In the genomic region with DNA sequence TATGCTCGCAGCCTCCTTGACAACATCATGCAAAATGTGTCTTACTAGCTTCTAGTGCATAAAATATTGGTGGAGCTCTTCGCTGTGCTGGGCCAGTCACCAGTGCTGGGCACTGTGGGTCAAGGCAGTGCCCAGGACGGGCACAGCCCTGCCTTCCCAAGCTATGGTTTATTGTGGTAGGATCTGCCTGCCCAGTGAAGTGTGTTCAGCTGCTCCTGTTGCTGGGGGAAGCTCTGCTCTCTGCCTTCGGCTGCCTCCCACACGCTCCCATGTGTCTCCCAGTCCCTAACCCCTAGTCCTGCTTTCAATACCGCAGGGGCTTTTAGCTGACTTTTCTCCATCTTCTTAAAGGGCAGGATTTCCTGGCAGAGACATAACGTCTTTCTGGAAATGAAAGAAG, we compare ENCODE assay signal across 11 cellular contexts. TPM values are rescaled to one million over a fixed set of nuclear protein-coding genes. Genes with fewer than 3 reads are reported as not detected.
A peak's percentile ranks its signal among the peaks of the same experiment; 100 is the strongest.
DNase-seq lines count a peak whose midpoint lies in the region; ATAC-seq and TF ChIP-seq lines count a peak whose summit lies in the region.
"Had no signal": no experiment of that assay in that cellular context is flagged by ENCODE, and none has a peak within 500 bp of the region (broad histone marks: within the 10 kb centered on the region; RNA-seq: fewer than 3 reads in every experiment).

No MANE protein-coding gene starts in this region.

- intact Hi-C loops in left cardiac atrium (cut with DNase I) (no loop called here), psoas muscle (cut with DNase I) (no loop called here)

- no peak for DNase-seq in H9
- DNase-seq in NCI-H510A treated with DMSO at 0.1 percent for 48 hours (lab: John Stamatoyannopoulos, UW) = peak; percentile 78
- no peak for DNase-seq in left cardiac atrium
- DNase-seq in psoas muscle = peak in 1 of 2 donors; percentile 35
- no peak for DNase-seq in activated CD4-positive, alpha-beta memory T cell treated with anti-CD3 and anti-CD28 coated beads, Interleukin-2, amount 10 ng/mL, durations not matched to agents 7 days and 5 days
- DNase-seq in DMS114 treated with DMSO at 0.1 percent for 48 hours (lab: John Stamatoyannopoulos, UW; ENCODE audit: unreplicated experiment) = no peak
- DNase-seq in progenitor cell of endocrine pancreas (ENCODE audit: low spot score, unreplicated experiment) = no peak
- no peak for DNase-seq in neuronal stem cell (ENCODE audit: low spot score)
- DNase-seq: activated CD4-positive, CD25-positive, alpha-beta regulatory T cell; mesendoderm had no signal

- H3K27me3 ChIP-seq in H9 (ENCODE audit: insufficient read depth, low read length) = no peaks in the 10 kb centered on the region
- H3K27me3 ChIP-seq in psoas muscle (ENCODE audit: insufficient read depth in 3 of 3, low read length in 2 of 3) = no peaks in the 10 kb centered on the region
- H3K27me3 ChIP-seq in neuronal stem cell (ENCODE audit: control insufficient read depth in 3 of 3, insufficient read depth in 3 of 3, low read depth in 1 of 3, low read length in 3 of 3) = no peaks in the 10 kb centered on the region
- H3K27me3 ChIP-seq: SJSA1 had no signal

- H2AK5ac ChIP-seq in H9 (ENCODE audit: insufficient read length, low read length) = no peak overlapping the region
- no peak overlapping the region for H2AK5ac ChIP-seq in neuronal stem cell (ENCODE audit: low read depth, low read length)

- H3K36me3 ChIP-seq in psoas muscle (ENCODE audit: insufficient read depth in 1 of 2, low read depth in 1 of 2) = peaks cover 0 to 25% of the 10 kb centered on the region in 2 donors
- peaks cover 0 to 6% of the 10 kb centered on the region in 2 donors for H3K36me3 ChIP-seq in neuronal stem cell (replicated peaks in 1 of 2; ENCODE audit: control insufficient read depth in 2 of 2, insufficient read depth in 2 of 2, low read length in 2 of 2)

- no peak for TF ChIP-seq CTCF in H9 (conservative IDR thresholded peaks at IDR 0.05)
- TF ChIP-seq CTCF in psoas muscle (IDR thresholded peaks at IDR 0.05) = no peak
- no peak for TF ChIP-seq CTCF in progenitor cell of endocrine pancreas (IDR thresholded peaks at IDR 0.05; ENCODE audit: unreplicated experiment)

- no peaks in the 10 kb centered on the region for H3K23me2 ChIP-seq in H9 (ENCODE audit: insufficient read length, low read depth, low read length, poor library complexity, severe bottlenecking)

- no peaks in the 10 kb centered on the region for H3K9me3 ChIP-seq in H9 (ENCODE audit: control insufficient read depth, low read depth, low read length)
- H3K9me3 ChIP-seq in psoas muscle = no peaks in the 10 kb centered on the region
- H3K9me3 ChIP-seq in neuronal stem cell (replicated peaks in 1 of 2; ENCODE audit: control insufficient read depth in 2 of 2, insufficient read depth in 1 of 2, low read depth in 1 of 2, low read length in 2 of 2) = no peaks in the 10 kb centered on the region
- H3K9me3 ChIP-seq: SJSA1 had no signal

- H3K9me3 Mint-ChIP-seq in H9 = no peaks in the 10 kb centered on the region
- no peaks in the 10 kb centered on the region for H3K9me3 Mint-ChIP-seq in activated CD4-positive, alpha-beta memory T cell treated with anti-CD3 and anti-CD28 coated beads, Interleukin-2, amount 10 ng/mL, durations not matched to agents 7 days and 5 days
- no peaks in the 10 kb centered on the region for H3K9me3 Mint-ChIP-seq in progenitor cell of endocrine pancreas (ENCODE audit: low read depth)

- H2BK12ac ChIP-seq in H9 (ENCODE audit: insufficient read length, low read depth, low read length) = no peak overlapping the region
- H2BK12ac ChIP-seq in neuronal stem cell (ENCODE audit: low read length) = no peak overlapping the region

- H3K4me3 Mint-ChIP-seq in H9 (no peak overlapping the region), progenitor cell of endocrine pancreas (ENCODE audit: low read depth) (no peak overlapping the region)
- no peak overlapping the region for H3K4me3 Mint-ChIP-seq in activated CD4-positive, alpha-beta memory T cell treated with anti-CD3 and anti-CD28 coated beads, Interleukin-2, amount 10 ng/mL, durations not matched to agents 7 days and 5 days

- H2BK120ac ChIP-seq in H9 (ENCODE audit: low read depth, low read length, poor library complexity, severe bottlenecking) (no peak overlapping the region), neuronal stem cell (ENCODE audit: low read depth, low read length) (no peak overlapping the region)

- H3K23ac ChIP-seq in H9 (ENCODE audit: insufficient read length, low read depth, low read length) = no peak overlapping the region
- no peak overlapping the region for H3K23ac ChIP-seq in neuronal stem cell (ENCODE audit: low read depth, low read length, poor library complexity)

- H3K4me2 ChIP-seq in H9 (ENCODE audit: insufficient read depth, insufficient read length, low read length) (no peak overlapping the region), neuronal stem cell (ENCODE audit: insufficient read depth, low read length, poor library complexity, severe bottlenecking) (no peak overlapping the region)

- CTCF ChIA-PET in activated CD4-positive, alpha-beta memory T cell treated with anti-CD3 and anti-CD28 coated beads, Interleukin-2, amount 10 ng/mL, durations not matched to agents 7 days and 5 days (lab: Charles Lee) = no interaction called here

- peaks cover 0 to 8% (median 0%) of the 10 kb centered on the region in 3 experiments; a peak in 2 of 7 replicates for H3K36me3 Mint-ChIP-seq in H9 (ENCODE audit: insufficient read depth in 1 of 3, low read depth in 3 of 3)
- H3K36me3 Mint-ChIP-seq in activated CD4-positive, alpha-beta memory T cell treated with anti-CD3 and anti-CD28 coated beads, Interleukin-2, amount 10 ng/mL, durations not matched to agents 7 days and 5 days (ENCODE audit: low read depth) = no peaks in the 10 kb centered on the region
- peaks cover 8% of the 10 kb centered on the region for H3K36me3 Mint-ChIP-seq in progenitor cell of endocrine pancreas (ENCODE audit: insufficient read depth)

- H4K20me1 ChIP-seq in H9 (ENCODE audit: control insufficient read depth, insufficient read depth, insufficient read length) = no peaks in the 10 kb centered on the region

- H4K5ac ChIP-seq in H9 (ENCODE audit: insufficient read length, low read depth, low read length) = no peak overlapping the region

- H3K4me1 Mint-ChIP-seq in H9 = peaks cover 32 to 40% of the 10 kb centered on the region in 2 experiments
- H3K4me1 Mint-ChIP-seq in activated CD4-positive, alpha-beta memory T cell treated with anti-CD3 and anti-CD28 coated beads, Interleukin-2, amount 10 ng/mL, durations not matched to agents 7 days and 5 days = no peaks in the 10 kb centered on the region
- H3K4me1 Mint-ChIP-seq in progenitor cell of endocrine pancreas (ENCODE audit: low read depth) = peaks cover 29% of the 10 kb centered on the region

- H3K14ac ChIP-seq in H9 (ENCODE audit: insufficient read depth, low read length) (no peak overlapping the region), neuronal stem cell (ENCODE audit: low read length) (no peak overlapping the region)

- H3K4me1 ChIP-seq in H9 (ENCODE audit: insufficient read depth, low read length) (no peaks in the 10 kb centered on the region), psoas muscle (peaks cover 42% of the 10 kb centered on the region), neuronal stem cell (ENCODE audit: control insufficient read depth in 2 of 2, insufficient read depth in 1 of 2, low read depth in 1 of 2, low read length in 2 of 2) (peaks cover 3 to 10% of the 10 kb centered on the region in 2 donors)

- H2BK15ac ChIP-seq in H9 (ENCODE audit: low read depth, low read length) (no peak overlapping the region), neuronal stem cell (ENCODE audit: low read length) (no peak overlapping the region)

- no peak overlapping the region for H3T11ph ChIP-seq in H9 (ENCODE audit: low read length)

- H3K27ac ChIP-seq in H9 (ENCODE audit: insufficient read length, low read depth, low read length) (no peak overlapping the region), psoas muscle (peak overlapping the region; percentile 36), neuronal stem cell (replicated peaks; ENCODE audit: low read length) (no peak overlapping the region)
- H3K27ac ChIP-seq: SJSA1 had no signal

- WGBS in H9 (ENCODE audit: extremely low coverage, insufficient read length, low lambda C conversion rate) = no CpG with 5 or more reads among the region's 7 CpGs
- 68 to 73% (median 70%) methylated on average over 7 of the region's 7 CpGs for WGBS in psoas muscle, 3 donors
- WGBS in neuronal stem cell (ENCODE audit: extremely low coverage in 2 of 2, insufficient read length in 2 of 2, insufficient replicate concordance in 1 of 2), 2 donors = no CpG with 5 or more reads among the region's 7 CpGs

- H2BK5ac ChIP-seq in H9 (ENCODE audit: insufficient read length, low read length) (no peak overlapping the region), neuronal stem cell (ENCODE audit: low read length) (no peak overlapping the region)

- peak overlapping the region in 2 of 3 experiments; percentile 48 to 85; a peak in 4 of 7 replicates for H3K27ac Mint-ChIP-seq in H9
- H3K27ac Mint-ChIP-seq in activated CD4-positive, alpha-beta memory T cell treated with anti-CD3 and anti-CD28 coated beads, Interleukin-2, amount 10 ng/mL, durations not matched to agents 7 days and 5 days = no peak overlapping the region
- H3K27ac Mint-ChIP-seq in progenitor cell of endocrine pancreas = no peak overlapping the region

- H3K4ac ChIP-seq in H9 (ENCODE audit: low read depth, low read length) (no peak overlapping the region), neuronal stem cell (ENCODE audit: low read length) (no peak overlapping the region)

- H3K79me2 ChIP-seq in H9 (ENCODE audit: insufficient read depth, low read length) = no peaks in the 10 kb centered on the region

- no peak overlapping the region for H3K18ac ChIP-seq in H9 (ENCODE audit: insufficient read length, low read depth, low read length)
- no peak overlapping the region for H3K18ac ChIP-seq in neuronal stem cell (ENCODE audit: low read length)

- H4K8ac ChIP-seq in H9 (replicated peaks; ENCODE audit: insufficient read length, low read depth, low read length) (no peak overlapping the region), neuronal stem cell (ENCODE audit: low read depth, low read length) (no peak overlapping the region)

- peak; percentile 37 to 68 for ATAC-seq in left cardiac atrium
- ATAC-seq in psoas muscle = peak in 1 of 4 donors; percentile 10

- no peak overlapping the region for H3K9ac ChIP-seq in H9 (ENCODE audit: extremely low read depth, insufficient read length, low read length)
- no peak overlapping the region for H3K9ac ChIP-seq in neuronal stem cell (ENCODE audit: low read depth, low read length, poor library complexity)

- H3K27me3 Mint-ChIP-seq in H9 (ENCODE audit: low read depth) (no peaks in the 10 kb centered on the region), progenitor cell of endocrine pancreas (no peaks in the 10 kb centered on the region)
- peaks cover under 1% of the 10 kb centered on the region for H3K27me3 Mint-ChIP-seq in activated CD4-positive, alpha-beta memory T cell treated with anti-CD3 and anti-CD28 coated beads, Interleukin-2, amount 10 ng/mL, durations not matched to agents 7 days and 5 days

- H2BK20ac ChIP-seq in H9 (ENCODE audit: low read depth, low read length, poor library complexity, severe bottlenecking) = no peak overlapping the region

- H3K4me3 ChIP-seq in psoas muscle = no peak overlapping the region
- no peak overlapping the region for H3K4me3 ChIP-seq in neuronal stem cell (ENCODE audit: low read length in 2 of 2)
- H3K4me3 ChIP-seq: SJSA1 had no signal

- no peak overlapping the region for H4K91ac ChIP-seq in H9 (ENCODE audit: insufficient read length, low read depth, low read length)
- H4K91ac ChIP-seq in neuronal stem cell (ENCODE audit: low read depth, low read length, poor library complexity) = no peak overlapping the region

- H2AFZ ChIP-seq in H9 (ENCODE audit: low read length) (no peak overlapping the region), neuronal stem cell (ENCODE audit: low read length) (no peak overlapping the region)

- no peak overlapping the region for H3K56ac ChIP-seq in H9 (ENCODE audit: insufficient read length, low read depth, low read length)

- H3K79me1 ChIP-seq in H9 (ENCODE audit: insufficient read depth, low read depth, low read length, poor library complexity, severe bottlenecking) (no peaks in the 10 kb centered on the region), neuronal stem cell (ENCODE audit: low read depth, low read length) (peaks cover 2% of the 10 kb centered on the region)

- POLR2A ChIA-PET in activated CD4-positive, alpha-beta memory T cell treated with anti-CD3 and anti-CD28 coated beads, Interleukin-2, amount 10 ng/mL, durations not matched to agents 7 days and 5 days (lab: Charles Lee) = interaction anchor here (1.3 kb wide), 1 partner anchor 56 kb away, joined by 6 read pairs; the partner anchor contains the start of gene TMEM63A

RNA-seq across cellular contexts. Expression of gene EPHX1, which starts 15.7 kb away (rescaled TPM):
- total RNA-seq in H9 (2021) (40.6 and 41.0 TPM in 2 replicates), left cardiac atrium (100 to 1,000 TPM in 1 of 2 donors, 10 to 100 TPM in 1; 59.6 to 126 TPM), psoas muscle (100 to 1,000 TPM in 2 of 4 donors, 10 to 100 TPM in 2; 65.8 to 209 (median 98.1) TPM), progenitor cell of endocrine pancreas (41.2 and 41.5 TPM in 2 replicates)
- polyA plus RNA-seq in psoas muscle = 100 to 1,000 TPM in 1 of 3 donors, 10 to 100 TPM in 2; 19.4 to 118 (median 60.4) TPM
- 1 to 10 TPM in 1 of 2 experiments, under 1 TPM in 1; 0.93 to 1.0 TPM for total RNA-seq in activated CD4-positive, alpha-beta memory T cell treated with anti-CD3 and anti-CD28 coated beads, Interleukin-2, amount 10 ng/mL, durations not matched to agents 7 days and 5 days
- polyA plus RNA-seq in neuronal stem cell (2013, experiment 1 of 2) = 9.9 TPM
- polyA plus RNA-seq in neuronal stem cell (2013, experiment 2 of 2) = 9.9 TPM

RNA-seq across cellular contexts. Expression of gene SRP9, which starts 48.0 kb away (rescaled TPM):
- 396 and 403 TPM in 2 replicates for total RNA-seq in H9 (2021)
- total RNA-seq in left cardiac atrium = 100 to 1,000 TPM; 189 to 200 TPM
- 100 to 1,000 TPM; 137 to 199 (median 154) TPM for total RNA-seq in psoas muscle
- 100 to 1,000 TPM; 137 to 216 (median 143) TPM for polyA plus RNA-seq in psoas muscle
- 100 to 1,000 TPM; 246 to 253 TPM for total RNA-seq in activated CD4-positive, alpha-beta memory T cell treated with anti-CD3 and anti-CD28 coated beads, Interleukin-2, amount 10 ng/mL, durations not matched to agents 7 days and 5 days
- 406 and 423 TPM in 2 replicates for total RNA-seq in progenitor cell of endocrine pancreas
- polyA plus RNA-seq in neuronal stem cell (2013, experiment 1 of 2) = 466 TPM
- polyA plus RNA-seq in neuronal stem cell (2013, experiment 2 of 2) = 474 TPM

RNA-seq across cellular contexts. Expression of gene TMEM63A, which starts 56.6 kb away (rescaled TPM):
- total RNA-seq in H9 (2021) = 75.7 and 80.7 TPM in 2 replicates
- 10 to 100 TPM; 33.2 to 37.1 TPM for total RNA-seq in left cardiac atrium
- 10 to 100 TPM; 12.7 to 17.9 (median 16.0) TPM for total RNA-seq in psoas muscle
- 10 to 100 TPM in 2 of 3 donors, 1 to 10 TPM in 1; 7.1 to 14.2 (median 11.4) TPM for polyA plus RNA-seq in psoas muscle
- 100 to 1,000 TPM; 126 to 127 TPM for total RNA-seq in activated CD4-positive, alpha-beta memory T cell treated with anti-CD3 and anti-CD28 coated beads, Interleukin-2, amount 10 ng/mL, durations not matched to agents 7 days and 5 days
- 236 and 246 TPM in 2 replicates for total RNA-seq in progenitor cell of endocrine pancreas
- 9.6 TPM for polyA plus RNA-seq in neuronal stem cell (2013, experiment 1 of 2)
- 8.6 TPM for polyA plus RNA-seq in neuronal stem cell (2013, experiment 2 of 2)

Comparison
In these comparisons a context has a peak if more than half of its experiments do, and no peak if none do; other contexts are left out.
1. H3K27ac Mint-ChIP-seq: peak in H9 (2 of 3); none in activated CD4-positive, alpha-beta memory T cell treated with anti-CD3 and anti-CD28 coated beads, Interleukin-2, amount 10 ng/mL, durations not matched to agents 7 days and 5 days (single experiment) and progenitor cell of endocrine pancreas (single experiment).
2. RNA of gene EPHX1, which starts 15.7 kb away (total RNA-seq): 59.6 to 126 TPM in left cardiac atrium, 65.8 to 209 TPM in psoas muscle, 41.2 to 41.5 TPM in progenitor cell of endocrine pancreas and 40.6 to 41.0 TPM in H9; 0.93 to 1.0 TPM in activated CD4-positive, alpha-beta memory T cell treated with anti-CD3 and anti-CD28 coated beads, Interleukin-2, amount 10 ng/mL, durations not matched to agents 7 days and 5 days; every median in the first group is over 10 times any median in the second.